12 cellular contexts compared by ENCODE assay signal in the genomic region with DNA sequence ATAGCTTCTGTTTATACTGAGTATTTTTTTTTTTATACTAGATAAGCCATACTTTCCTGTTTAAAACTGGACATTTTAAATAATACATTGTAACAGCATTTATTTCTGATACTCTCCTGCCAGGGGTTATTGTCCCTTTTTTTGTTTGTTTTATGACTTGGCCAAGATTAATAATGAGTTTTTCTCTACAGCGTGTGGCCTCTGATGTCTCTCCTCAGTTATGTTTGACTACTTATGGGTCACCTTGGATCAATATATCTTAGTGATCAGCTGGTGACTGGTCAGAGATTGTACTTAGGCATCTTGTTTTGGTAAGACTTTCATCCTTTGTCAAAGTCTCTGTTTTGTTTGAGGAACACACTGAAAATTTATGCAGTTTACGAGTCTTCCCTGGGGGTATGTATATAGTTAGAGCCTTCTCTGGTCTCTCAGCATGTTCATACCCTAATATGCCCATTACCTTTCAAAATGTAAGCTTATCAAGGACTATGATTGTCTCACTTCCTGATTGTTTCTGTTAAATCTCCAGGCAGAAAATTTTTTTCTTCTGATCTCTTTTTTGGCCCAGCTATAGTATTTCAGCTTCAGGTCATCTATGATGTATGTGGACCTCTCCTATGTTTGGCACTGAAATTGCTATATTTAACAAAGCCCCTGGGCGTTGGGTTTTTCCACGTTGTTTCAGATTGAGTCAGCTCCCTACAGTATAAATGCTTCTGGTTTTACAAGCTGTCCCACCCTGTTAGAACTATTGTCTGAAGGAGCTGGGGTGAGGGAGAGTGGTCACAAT.
A peak's percentile ranks its signal among the peaks of the same experiment; 100 is the strongest.
DNase-seq lines count a peak whose midpoint lies in the region; ATAC-seq, FAIRE-seq and TF ChIP-seq lines count a peak whose summit lies in the region.
"Had no signal": no experiment of that assay in that cellular context is flagged by ENCODE, and none has a peak within 500 bp of the region (broad histone marks: within the 10 kb centered on the region; RNA-seq: fewer than 3 reads in every experiment).

No MANE protein-coding gene starts in this region.

- no peaks in the 10 kb centered on the region for H3K4me1 ChIP-seq in uterus
- H3K4me1 ChIP-seq: esophagus muscularis mucosa had no signal

- peaks cover 25 to 52% of the 10 kb centered on the region in 2 donors for H3K36me3 Mint-ChIP-seq in activated T-cell treated with anti-CD3 and anti-CD28 coated beads, Interleukin-2, amount 50 U/mL, for 72 hours (ENCODE audit: insufficient read depth in 2 of 2)
- H3K36me3 Mint-ChIP-seq in activated T-helper 1 cell treated with anti-CD3 and anti-CD28 coated beads, Interleukin-12 subunit alpha, Interleukin-12 subunit beta, Interleukin-2, Interleukin-4 antibody, amounts not matched to agents 30 ng/mL and 10 ng/mL and 1 ng/mL, durations not matched to agents 14 hours and 24 hours and 36 hours (ENCODE audit: low read depth), result peaks cover 60% of the 10 kb centered on the region

- H3K27ac Mint-ChIP-seq in activated T-cell treated with anti-CD3 and anti-CD28 coated beads, Interleukin-2, amount 50 U/mL, for 72 hours, result peak overlapping the region; percentile 86
- H3K27ac Mint-ChIP-seq in activated T-helper 1 cell treated with anti-CD3 and anti-CD28 coated beads, Interleukin-12 subunit alpha, Interleukin-12 subunit beta, Interleukin-2, Interleukin-4 antibody, amounts not matched to agents 30 ng/mL and 10 ng/mL and 1 ng/mL, durations not matched to agents 14 hours and 24 hours and 36 hours, result peak overlapping the region; percentile 37

- peak overlapping the region in 1 of 2 donors; percentile 34 for H3K4me3 Mint-ChIP-seq in activated T-cell treated with anti-CD3 and anti-CD28 coated beads, Interleukin-2, amount 50 U/mL, for 72 hours
- peak overlapping the region; percentile 9 for H3K4me3 Mint-ChIP-seq in activated T-helper 1 cell treated with anti-CD3 and anti-CD28 coated beads, Interleukin-12 subunit alpha, Interleukin-12 subunit beta, Interleukin-2, Interleukin-4 antibody, amounts not matched to agents 30 ng/mL and 10 ng/mL and 1 ng/mL, durations not matched to agents 14 hours and 24 hours and 36 hours

- no peak for TF ChIP-seq CTCF in uterus (IDR thresholded peaks at IDR 0.05)

- H3K9me3 Mint-ChIP-seq in activated T-cell treated with anti-CD3 and anti-CD28 coated beads, Interleukin-2, amount 50 U/mL, for 72 hours, result peaks cover 9 to 10% of the 10 kb centered on the region in 2 donors
- H3K9me3 Mint-ChIP-seq in activated T-helper 1 cell treated with anti-CD3 and anti-CD28 coated beads, Interleukin-12 subunit alpha, Interleukin-12 subunit beta, Interleukin-2, Interleukin-4 antibody, amounts not matched to agents 30 ng/mL and 10 ng/mL and 1 ng/mL, durations not matched to agents 14 hours and 24 hours and 36 hours, result peaks cover 37% of the 10 kb centered on the region

- H3K4me3 ChIP-seq in uterus, result no peak overlapping the region
- H3K4me3 ChIP-seq: esophagus muscularis mucosa, skin epidermis had no signal

- no peak overlapping the region for H3K27ac ChIP-seq in uterus
- H3K27ac ChIP-seq: esophagus muscularis mucosa, skin epidermis had no signal

- DNase-seq in activated T-cell treated with anti-CD3 and anti-CD28 coated beads, Interleukin-2, amount 50 U/mL, for 72 hours, result peak in 1 of 2 donors; percentile 19
- no peak for DNase-seq in activated T-cell treated with anti-CD3 and anti-CD28 coated beads for 4 hours
- DNase-seq in activated T-helper 1 cell treated with anti-CD3 and anti-CD28 coated beads, Interleukin-12 subunit alpha, Interleukin-12 subunit beta, Interleukin-2, Interleukin-4 antibody, amounts not matched to agents 30 ng/mL and 10 ng/mL and 1 ng/mL, durations not matched to agents 14 hours and 24 hours and 36 hours (ENCODE audit: low spot score), result no peak
- DNase-seq in urothelium cell line (ENCODE audit: low spot score), result peak; percentile 53
- DNase-seq in uterus, result no peak
- DNase-seq in NCI-H446 treated with DMSO at 0.1 percent for 48 hours (lab: John Stamatoyannopoulos, UW), result no peak
- no peak for DNase-seq in NCI-H146 (lab: John Stamatoyannopoulos, UW)

- ATAC-seq in activated T-cell treated with anti-CD3 and anti-CD28 coated beads, Interleukin-2, amount 50 U/mL, for 72 hours (replicated peaks in 1 of 2), result peak; percentile 65 to 69
- ATAC-seq in HG03097 (IDR thresholded peaks at IDR 0.05; ENCODE audit: low FRiP score, unreplicated experiment), result peak; percentile 73
- ATAC-seq: HepG2 had no signal

- intact Hi-C loops in activated T-helper 1 cell treated with anti-CD3 and anti-CD28 coated beads, Interleukin-12 subunit alpha, Interleukin-12 subunit beta, Interleukin-2, Interleukin-4 antibody, amounts not matched to agents 30 ng/mL and 10 ng/mL and 1 ng/mL, durations not matched to agents 14 hours and 24 hours and 36 hours (cut with micrococcal nuclease), result loop anchor here (5.0 kb wide), 1 partner anchor 38 kb away; no protein-coding TSS in a partner anchor
- intact Hi-C loops in uterus (cut with DNase I; ENCODE audit: low total_unique reads), result no loop called here

- H3K27me3 Mint-ChIP-seq in activated T-cell treated with anti-CD3 and anti-CD28 coated beads, Interleukin-2, amount 50 U/mL, for 72 hours (ENCODE audit: low read depth), result no peaks in the 10 kb centered on the region
- no peaks in the 10 kb centered on the region for H3K27me3 Mint-ChIP-seq in activated T-helper 1 cell treated with anti-CD3 and anti-CD28 coated beads, Interleukin-12 subunit alpha, Interleukin-12 subunit beta, Interleukin-2, Interleukin-4 antibody, amounts not matched to agents 30 ng/mL and 10 ng/mL and 1 ng/mL, durations not matched to agents 14 hours and 24 hours and 36 hours (ENCODE audit: insufficient read depth)

- H3K9me3 ChIP-seq in uterus, result no peaks in the 10 kb centered on the region
- H3K9me3 ChIP-seq: esophagus muscularis mucosa had no signal

- peaks cover 32% of the 10 kb centered on the region for H3K4me1 Mint-ChIP-seq in activated T-cell treated with anti-CD3 and anti-CD28 coated beads, Interleukin-2, amount 50 U/mL, for 72 hours (ENCODE audit: low read depth)
- peaks cover 32% of the 10 kb centered on the region for H3K4me1 Mint-ChIP-seq in activated T-helper 1 cell treated with anti-CD3 and anti-CD28 coated beads, Interleukin-12 subunit alpha, Interleukin-12 subunit beta, Interleukin-2, Interleukin-4 antibody, amounts not matched to agents 30 ng/mL and 10 ng/mL and 1 ng/mL, durations not matched to agents 14 hours and 24 hours and 36 hours (ENCODE audit: low read depth)

- no peak for TF ChIP-seq POLR2A in uterus (IDR thresholded peaks at IDR 0.05)

- H3K27me3 ChIP-seq in uterus, result no peaks in the 10 kb centered on the region
- H3K27me3 ChIP-seq: esophagus muscularis mucosa had no signal

- H3K36me3 ChIP-seq in uterus, result no peaks in the 10 kb centered on the region

- peak; percentile 58 for FAIRE-seq in urothelium cell line (lab: Jason Lieb, UNC)
- FAIRE-seq: HepG2, TTC549 had no signal
